In the genomic region with DNA sequence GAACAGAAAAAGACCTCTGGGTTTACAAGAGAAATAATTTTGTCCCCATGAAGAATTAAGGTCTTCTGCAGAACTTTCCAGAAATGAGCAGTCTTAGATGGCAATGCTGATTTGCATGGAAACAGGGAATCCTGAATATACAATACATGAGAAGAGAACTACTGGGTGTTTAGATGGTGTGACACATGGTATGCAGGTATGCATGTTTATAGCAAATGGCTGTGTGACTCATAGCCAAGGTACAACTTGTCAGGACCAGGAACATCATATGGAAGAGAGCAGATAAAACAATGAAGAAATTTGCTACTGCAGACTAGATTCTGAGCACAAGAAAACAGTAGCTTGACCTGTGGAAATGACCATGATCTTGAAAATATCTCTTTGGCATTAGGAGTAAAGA, we compare ENCODE assay signal across 17 cellular contexts.
DNase-seq lines count a peak whose midpoint lies in the region; ATAC-seq and TF ChIP-seq lines count a peak whose summit lies in the region.
"Had no signal": no experiment of that assay in that cellular context is flagged by ENCODE, and none has a peak within 500 bp of the region (broad histone marks: within the 10 kb centered on the region; RNA-seq: fewer than 3 reads in every experiment).

No MANE protein-coding gene starts in this region.

- no peaks in the 10 kb centered on the region for H3K9me3 Mint-ChIP-seq in MCF 10A (ENCODE audit: unreplicated experiment)
- H3K9me3 Mint-ChIP-seq: CD8-positive, alpha-beta T cell had no signal

- TF ChIP-seq POLR2A in breast epithelium (IDR thresholded peaks at IDR 0.05): no peak

- H3K4me3 ChIP-seq in breast epithelium (no peak overlapping the region), epithelial cell of esophagus (ENCODE audit: low read length) (no peak overlapping the region), H7 (ENCODE audit: insufficient read depth, low read depth, low read length) (no peak overlapping the region)

- no TSS peak for BruUV-seq in MCF 10A (replicated peaks; lab: Mats Ljungman, UMichigan)

- CTCF ChIA-PET in MCF 10A (lab: Yijun Ruan, JAX): interaction anchor here (0.6 to 1.7 kb wide), 7 partner anchors 12 to 247 kb away, joined by 3 to 7 read pairs (median 3); no protein-coding TSS in a partner anchor

- no peak overlapping the region for H3K27ac Mint-ChIP-seq in MCF 10A (ENCODE audit: low read depth, unreplicated experiment)
- H3K27ac Mint-ChIP-seq: CD14-positive monocyte; CD8-positive, alpha-beta T cell; H9 had no signal

- intact Hi-C loops in MCF 10A (cut with micrococcal nuclease) (no loop called here), breast epithelium (cut with DNase I; ENCODE audit: low total_unique reads) (no loop called here), cardiac septum (cut with DNase I) (no loop called here)

- H3K27me3 ChIP-seq in breast epithelium: no peaks in the 10 kb centered on the region
- H3K27me3 ChIP-seq in H7 (ENCODE audit: control insufficient read depth, insufficient read depth, low read length): no peaks in the 10 kb centered on the region

- H3K36me3 Mint-ChIP-seq in MCF 10A (ENCODE audit: insufficient read depth, unreplicated experiment): peaks cover 5% of the 10 kb centered on the region
- H3K36me3 Mint-ChIP-seq: CD14-positive monocyte; CD8-positive, alpha-beta T cell had no signal

- no peaks in the 10 kb centered on the region for H3K27me3 Mint-ChIP-seq in MCF 10A (ENCODE audit: insufficient read depth, unreplicated experiment)

- no peak overlapping the region for H3K27ac ChIP-seq in breast epithelium
- H3K27ac ChIP-seq: 22Rv1 had no signal

- POLR2A ChIA-PET in MCF 10A (lab: Yijun Ruan, JAX): interaction anchor here (0.7 to 7.6 kb wide), 11 partner anchors 14 to 903 kb away, joined by 3 to 76 read pairs (median 5); no protein-coding TSS in a partner anchor

- H3K4me3 Mint-ChIP-seq in MCF 10A (ENCODE audit: unreplicated experiment): no peak overlapping the region
- H3K4me3 Mint-ChIP-seq: CD14-positive monocyte; CD8-positive, alpha-beta T cell; H9 had no signal

- ATAC-seq in GM21717 (IDR thresholded peaks at IDR 0.05; ENCODE audit: unreplicated experiment): no peak
- ATAC-seq: CD8-positive, alpha-beta T cell had no signal

- DNase-seq in MCF 10A (ENCODE audit: unreplicated experiment) (peak; percentile 55), breast epithelium (ENCODE audit: low spot score in 2 of 2) (no peak), epithelial cell of esophagus (ENCODE audit: low read depth) (peak; percentile 90), islet precursor cell (peak; percentile 58), H7 (no peak), Kasumi-1 (lab: John Stamatoyannopoulos, UW) (no peak), cardiac septum (ENCODE audit: low spot score) (no peak)
- DNase-seq: CD8-positive, alpha-beta T cell; COR-L47; DMS153; DMS79 treated with DMSO at 0.1 percent for 48 hours; EL; GDM1; H9 had no signal

- no peaks in the 10 kb centered on the region for H3K9me3 ChIP-seq in breast epithelium

- peaks cover 31% of the 10 kb centered on the region for H3K4me1 Mint-ChIP-seq in MCF 10A (ENCODE audit: insufficient read depth, unreplicated experiment)
- H3K4me1 Mint-ChIP-seq: CD14-positive monocyte had no signal

- TF ChIP-seq CTCF in MCF 10A (IDR thresholded peaks at IDR 0.05; ENCODE audit: unreplicated experiment) (no peak), breast epithelium (IDR thresholded peaks at IDR 0.05) (no peak), epithelial cell of esophagus (IDR thresholded peaks at IDR 0.05; ENCODE audit: insufficient read depth, low read depth, low read length, missing control alignments) (no peak)

- H3K36me3 ChIP-seq in breast epithelium (no peaks in the 10 kb centered on the region), H7 (replicated peaks; ENCODE audit: control insufficient read depth, insufficient read depth, low read length) (no peaks in the 10 kb centered on the region)

- no peaks in the 10 kb centered on the region for H3K4me1 ChIP-seq in breast epithelium

Comparison
In these comparisons a context has a peak if more than half of its experiments do, and no peak if none do; other contexts are left out.
1. DNase-seq: peak in MCF 10A (single experiment), epithelial cell of esophagus (single experiment) and islet precursor cell (single experiment); none in breast epithelium (0 of 2), H7 (single experiment), Kasumi-1 (0 of 2) and cardiac septum (single experiment).